ENCODE assay signal across 1 cellular context in the genomic region with DNA sequence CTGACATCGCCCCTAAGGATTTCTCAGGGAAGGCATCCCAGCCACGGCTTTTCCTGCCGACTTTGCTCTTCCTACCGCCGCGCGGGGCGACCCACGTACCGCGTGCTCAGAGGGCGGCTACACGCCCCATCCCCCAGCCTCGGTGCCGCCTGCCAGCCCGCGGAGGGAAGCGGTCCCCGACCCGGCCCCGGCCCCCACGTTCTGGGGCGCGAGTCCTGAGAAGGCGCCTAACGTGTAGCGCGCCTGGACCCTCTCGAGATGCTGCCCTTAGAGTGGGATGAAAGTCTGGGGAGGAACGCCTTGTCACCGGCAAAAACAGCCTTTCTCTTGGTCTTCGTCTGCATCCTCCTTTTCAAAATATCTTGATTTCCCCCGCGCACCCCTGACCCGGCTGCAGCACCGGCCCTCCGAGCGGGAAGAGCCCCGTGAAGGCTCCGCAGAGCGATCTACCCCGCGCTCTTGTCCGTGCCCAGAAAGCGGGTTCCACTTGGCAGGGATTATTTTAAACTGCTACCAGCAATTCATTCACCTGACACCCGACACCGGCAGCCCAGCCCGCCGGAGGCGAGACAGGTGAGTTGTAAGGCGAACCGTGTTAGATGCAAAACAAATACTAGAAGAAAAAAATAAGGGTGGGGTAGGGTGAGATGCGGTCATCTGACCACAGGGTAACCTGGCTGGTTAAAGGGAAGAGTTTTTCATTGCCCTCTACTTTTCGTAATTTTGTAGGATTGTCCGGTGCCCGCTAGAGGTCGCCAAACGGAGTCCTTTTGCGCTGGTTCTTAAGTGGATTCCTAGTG.
TF ChIP-seq lines count a peak whose summit lies in the region.

No MANE protein-coding gene starts in this region.

TF ChIP-seq in HepG2, 621 proteins besides CTCF, POLR2A, EP300 and RAD21 (continued from another document and continues in another):
- TF ChIP-seq, protein P1, sequence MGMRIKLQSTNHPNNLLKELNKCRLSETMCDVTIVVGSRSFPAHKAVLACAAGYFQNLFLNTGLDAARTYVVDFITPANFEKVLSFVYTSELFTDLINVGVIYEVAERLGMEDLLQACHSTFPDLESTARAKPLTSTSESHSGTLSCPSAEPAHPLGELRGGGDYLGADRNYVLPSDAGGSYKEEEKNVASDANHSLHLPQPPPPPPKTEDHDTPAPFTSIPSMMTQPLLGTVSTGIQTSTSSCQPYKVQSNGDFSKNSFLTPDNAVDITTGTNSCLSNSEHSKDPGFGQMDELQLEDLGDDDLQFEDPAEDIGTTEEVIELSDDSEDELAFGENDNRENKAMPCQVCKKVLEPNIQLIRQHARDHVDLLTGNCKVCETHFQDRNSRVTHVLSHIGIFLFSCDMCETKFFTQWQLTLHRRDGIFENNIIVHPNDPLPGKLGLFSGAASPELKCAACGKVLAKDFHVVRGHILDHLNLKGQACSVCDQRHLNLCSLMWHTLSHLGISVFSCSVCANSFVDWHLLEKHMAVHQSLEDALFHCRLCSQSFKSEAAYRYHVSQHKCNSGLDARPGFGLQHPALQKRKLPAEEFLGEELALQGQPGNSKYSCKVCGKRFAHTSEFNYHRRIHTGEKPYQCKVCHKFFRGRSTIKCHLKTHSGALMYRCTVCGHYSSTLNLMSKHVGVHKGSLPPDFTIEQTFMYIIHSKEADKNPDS (CRISPR knock-in tag; IDR thresholded peaks at IDR 0.05): peak; percentile 30; the same call in 1 of the 2 replicates
- no peak; the same call in 1 of the 2 replicates for TF ChIP-seq ZNF34 (CRISPR knock-in tag; IDR thresholded peaks at IDR 0.05; ENCODE audit: borderline replicate concordance)
- TF ChIP-seq MED13 (CRISPR knock-in tag; IDR thresholded peaks at IDR 0.05): no peak
- no peak for TF ChIP-seq ZFY (CRISPR knock-in tag; IDR thresholded peaks at IDR 0.05)
- TF ChIP-seq, protein P2, sequence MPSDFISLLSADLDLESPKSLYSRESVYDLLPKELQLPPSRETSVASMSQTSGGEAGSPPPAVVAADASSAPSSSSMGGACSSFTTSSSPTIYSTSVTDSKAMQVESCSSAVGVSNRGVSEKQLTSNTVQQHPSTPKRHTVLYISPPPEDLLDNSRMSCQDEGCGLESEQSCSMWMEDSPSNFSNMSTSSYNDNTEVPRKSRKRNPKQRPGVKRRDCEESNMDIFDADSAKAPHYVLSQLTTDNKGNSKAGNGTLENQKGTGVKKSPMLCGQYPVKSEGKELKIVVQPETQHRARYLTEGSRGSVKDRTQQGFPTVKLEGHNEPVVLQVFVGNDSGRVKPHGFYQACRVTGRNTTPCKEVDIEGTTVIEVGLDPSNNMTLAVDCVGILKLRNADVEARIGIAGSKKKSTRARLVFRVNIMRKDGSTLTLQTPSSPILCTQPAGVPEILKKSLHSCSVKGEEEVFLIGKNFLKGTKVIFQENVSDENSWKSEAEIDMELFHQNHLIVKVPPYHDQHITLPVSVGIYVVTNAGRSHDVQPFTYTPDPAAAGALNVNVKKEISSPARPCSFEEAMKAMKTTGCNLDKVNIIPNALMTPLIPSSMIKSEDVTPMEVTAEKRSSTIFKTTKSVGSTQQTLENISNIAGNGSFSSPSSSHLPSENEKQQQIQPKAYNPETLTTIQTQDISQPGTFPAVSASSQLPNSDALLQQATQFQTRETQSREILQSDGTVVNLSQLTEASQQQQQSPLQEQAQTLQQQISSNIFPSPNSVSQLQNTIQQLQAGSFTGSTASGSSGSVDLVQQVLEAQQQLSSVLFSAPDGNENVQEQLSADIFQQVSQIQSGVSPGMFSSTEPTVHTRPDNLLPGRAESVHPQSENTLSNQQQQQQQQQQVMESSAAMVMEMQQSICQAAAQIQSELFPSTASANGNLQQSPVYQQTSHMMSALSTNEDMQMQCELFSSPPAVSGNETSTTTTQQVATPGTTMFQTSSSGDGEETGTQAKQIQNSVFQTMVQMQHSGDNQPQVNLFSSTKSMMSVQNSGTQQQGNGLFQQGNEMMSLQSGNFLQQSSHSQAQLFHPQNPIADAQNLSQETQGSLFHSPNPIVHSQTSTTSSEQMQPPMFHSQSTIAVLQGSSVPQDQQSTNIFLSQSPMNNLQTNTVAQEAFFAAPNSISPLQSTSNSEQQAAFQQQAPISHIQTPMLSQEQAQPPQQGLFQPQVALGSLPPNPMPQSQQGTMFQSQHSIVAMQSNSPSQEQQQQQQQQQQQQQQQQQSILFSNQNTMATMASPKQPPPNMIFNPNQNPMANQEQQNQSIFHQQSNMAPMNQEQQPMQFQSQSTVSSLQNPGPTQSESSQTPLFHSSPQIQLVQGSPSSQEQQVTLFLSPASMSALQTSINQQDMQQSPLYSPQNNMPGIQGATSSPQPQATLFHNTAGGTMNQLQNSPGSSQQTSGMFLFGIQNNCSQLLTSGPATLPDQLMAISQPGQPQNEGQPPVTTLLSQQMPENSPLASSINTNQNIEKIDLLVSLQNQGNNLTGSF (CRISPR knock-in tag; IDR thresholded peaks at IDR 0.05): 0 out of 2 replicates have a peak, but pooled peaks have one; percentile 14
- TF ChIP-seq, protein P3, sequence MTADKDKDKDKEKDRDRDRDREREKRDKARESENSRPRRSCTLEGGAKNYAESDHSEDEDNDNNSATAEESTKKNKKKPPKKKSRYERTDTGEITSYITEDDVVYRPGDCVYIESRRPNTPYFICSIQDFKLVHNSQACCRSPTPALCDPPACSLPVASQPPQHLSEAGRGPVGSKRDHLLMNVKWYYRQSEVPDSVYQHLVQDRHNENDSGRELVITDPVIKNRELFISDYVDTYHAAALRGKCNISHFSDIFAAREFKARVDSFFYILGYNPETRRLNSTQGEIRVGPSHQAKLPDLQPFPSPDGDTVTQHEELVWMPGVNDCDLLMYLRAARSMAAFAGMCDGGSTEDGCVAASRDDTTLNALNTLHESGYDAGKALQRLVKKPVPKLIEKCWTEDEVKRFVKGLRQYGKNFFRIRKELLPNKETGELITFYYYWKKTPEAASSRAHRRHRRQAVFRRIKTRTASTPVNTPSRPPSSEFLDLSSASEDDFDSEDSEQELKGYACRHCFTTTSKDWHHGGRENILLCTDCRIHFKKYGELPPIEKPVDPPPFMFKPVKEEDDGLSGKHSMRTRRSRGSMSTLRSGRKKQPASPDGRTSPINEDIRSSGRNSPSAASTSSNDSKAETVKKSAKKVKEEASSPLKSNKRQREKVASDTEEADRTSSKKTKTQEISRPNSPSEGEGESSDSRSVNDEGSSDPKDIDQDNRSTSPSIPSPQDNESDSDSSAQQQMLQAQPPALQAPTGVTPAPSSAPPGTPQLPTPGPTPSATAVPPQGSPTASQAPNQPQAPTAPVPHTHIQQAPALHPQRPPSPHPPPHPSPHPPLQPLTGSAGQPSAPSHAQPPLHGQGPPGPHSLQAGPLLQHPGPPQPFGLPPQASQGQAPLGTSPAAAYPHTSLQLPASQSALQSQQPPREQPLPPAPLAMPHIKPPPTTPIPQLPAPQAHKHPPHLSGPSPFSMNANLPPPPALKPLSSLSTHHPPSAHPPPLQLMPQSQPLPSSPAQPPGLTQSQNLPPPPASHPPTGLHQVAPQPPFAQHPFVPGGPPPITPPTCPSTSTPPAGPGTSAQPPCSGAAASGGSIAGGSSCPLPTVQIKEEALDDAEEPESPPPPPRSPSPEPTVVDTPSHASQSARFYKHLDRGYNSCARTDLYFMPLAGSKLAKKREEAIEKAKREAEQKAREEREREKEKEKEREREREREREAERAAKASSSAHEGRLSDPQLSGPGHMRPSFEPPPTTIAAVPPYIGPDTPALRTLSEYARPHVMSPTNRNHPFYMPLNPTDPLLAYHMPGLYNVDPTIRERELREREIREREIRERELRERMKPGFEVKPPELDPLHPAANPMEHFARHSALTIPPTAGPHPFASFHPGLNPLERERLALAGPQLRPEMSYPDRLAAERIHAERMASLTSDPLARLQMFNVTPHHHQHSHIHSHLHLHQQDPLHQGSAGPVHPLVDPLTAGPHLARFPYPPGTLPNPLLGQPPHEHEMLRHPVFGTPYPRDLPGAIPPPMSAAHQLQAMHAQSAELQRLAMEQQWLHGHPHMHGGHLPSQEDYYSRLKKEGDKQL (CRISPR knock-in tag; IDR thresholded peaks at IDR 0.05; ENCODE audit: low read depth): no peak
- 0 out of 2 replicates have a peak, but pooled peaks have one; percentile 1 for TF ChIP-seq AKAP8 (CRISPR knock-in tag; IDR thresholded peaks at IDR 0.05)
- TF ChIP-seq CBX2 (IDR thresholded peaks at IDR 0.05; ENCODE audit: low read depth, low read length): no peak
- TF ChIP-seq CBX2 (CRISPR knock-in tag; IDR thresholded peaks at IDR 0.05; ENCODE audit: low read depth): no peak
- TF ChIP-seq, protein P4, sequence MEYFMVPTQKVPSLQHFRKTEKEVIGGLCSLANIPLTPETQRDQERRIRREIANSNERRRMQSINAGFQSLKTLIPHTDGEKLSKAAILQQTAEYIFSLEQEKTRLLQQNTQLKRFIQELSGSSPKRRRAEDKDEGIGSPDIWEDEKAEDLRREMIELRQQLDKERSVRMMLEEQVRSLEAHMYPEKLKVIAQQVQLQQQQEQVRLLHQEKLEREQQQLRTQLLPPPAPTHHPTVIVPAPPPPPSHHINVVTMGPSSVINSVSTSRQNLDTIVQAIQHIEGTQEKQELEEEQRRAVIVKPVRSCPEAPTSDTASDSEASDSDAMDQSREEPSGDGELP (IDR thresholded peaks at IDR 0.05; ENCODE audit: borderline replicate concordance, low read depth): peak; percentile 20; the same call in 1 of the 2 replicates
- TF ChIP-seq, protein P5, sequence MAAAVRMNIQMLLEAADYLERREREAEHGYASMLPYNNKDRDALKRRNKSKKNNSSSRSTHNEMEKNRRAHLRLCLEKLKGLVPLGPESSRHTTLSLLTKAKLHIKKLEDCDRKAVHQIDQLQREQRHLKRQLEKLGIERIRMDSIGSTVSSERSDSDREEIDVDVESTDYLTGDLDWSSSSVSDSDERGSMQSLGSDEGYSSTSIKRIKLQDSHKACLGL (CRISPR knock-in tag; IDR thresholded peaks at IDR 0.05): peak; percentile 86
- TF ChIP-seq ZSCAN30 (CRISPR knock-in tag; IDR thresholded peaks at IDR 0.05): no peak
- TF ChIP-seq ZNF510 (CRISPR knock-in tag; IDR thresholded peaks at IDR 0.05; ENCODE audit: low read depth): no peak
- TF ChIP-seq CEBPB (IDR thresholded peaks at IDR 0.05; ENCODE audit: borderline replicate concordance, low read depth, low read length): no peak
- no peak; the same call in 1 of the 2 replicates for TF ChIP-seq NFE2L1 (CRISPR knock-in tag; IDR thresholded peaks at IDR 0.05; ENCODE audit: borderline replicate concordance)
- TF ChIP-seq GLI4 (CRISPR knock-in tag; IDR thresholded peaks at IDR 0.05; ENCODE audit: borderline replicate concordance): peak; percentile 84; the same call in 1 of the 2 replicates
- peak; percentile 52; the same call in 1 of the 2 replicates for TF ChIP-seq PAX8 (CRISPR knock-in tag; IDR thresholded peaks at IDR 0.05; ENCODE audit: borderline replicate concordance)
- TF ChIP-seq ZNF24 (IDR thresholded peaks at IDR 0.05): no peak
- TF ChIP-seq SALL2 (CRISPR knock-in tag; IDR thresholded peaks at IDR 0.05): no peak; the same call in 1 of the 2 replicates
- TF ChIP-seq TBP (CRISPR knock-in tag; IDR thresholded peaks at IDR 0.05): no peak
- TF ChIP-seq SMARCC2 (IDR thresholded peaks at IDR 0.05): no peak
- no peak for TF ChIP-seq NPAS2 (CRISPR knock-in tag; IDR thresholded peaks at IDR 0.05; ENCODE audit: borderline replicate concordance)
- no peak for TF ChIP-seq FOXM1 (CRISPR knock-in tag; IDR thresholded peaks at IDR 0.05)
- 0 out of 2 replicates have a peak, but pooled peaks have one; percentile 27 for TF ChIP-seq HES4 (CRISPR knock-in tag; IDR thresholded peaks at IDR 0.05; ENCODE audit: borderline replicate concordance)
- TF ChIP-seq FOXJ3 (CRISPR knock-in tag; IDR thresholded peaks at IDR 0.05; ENCODE audit: borderline replicate concordance): peak; percentile 32; the same call in 1 of the 2 replicates
- TF ChIP-seq SIX1 (CRISPR knock-in tag; IDR thresholded peaks at IDR 0.05; ENCODE audit: borderline replicate concordance): peak; percentile 64; the same call in 1 of the 2 replicates
- TF ChIP-seq, protein P6, sequence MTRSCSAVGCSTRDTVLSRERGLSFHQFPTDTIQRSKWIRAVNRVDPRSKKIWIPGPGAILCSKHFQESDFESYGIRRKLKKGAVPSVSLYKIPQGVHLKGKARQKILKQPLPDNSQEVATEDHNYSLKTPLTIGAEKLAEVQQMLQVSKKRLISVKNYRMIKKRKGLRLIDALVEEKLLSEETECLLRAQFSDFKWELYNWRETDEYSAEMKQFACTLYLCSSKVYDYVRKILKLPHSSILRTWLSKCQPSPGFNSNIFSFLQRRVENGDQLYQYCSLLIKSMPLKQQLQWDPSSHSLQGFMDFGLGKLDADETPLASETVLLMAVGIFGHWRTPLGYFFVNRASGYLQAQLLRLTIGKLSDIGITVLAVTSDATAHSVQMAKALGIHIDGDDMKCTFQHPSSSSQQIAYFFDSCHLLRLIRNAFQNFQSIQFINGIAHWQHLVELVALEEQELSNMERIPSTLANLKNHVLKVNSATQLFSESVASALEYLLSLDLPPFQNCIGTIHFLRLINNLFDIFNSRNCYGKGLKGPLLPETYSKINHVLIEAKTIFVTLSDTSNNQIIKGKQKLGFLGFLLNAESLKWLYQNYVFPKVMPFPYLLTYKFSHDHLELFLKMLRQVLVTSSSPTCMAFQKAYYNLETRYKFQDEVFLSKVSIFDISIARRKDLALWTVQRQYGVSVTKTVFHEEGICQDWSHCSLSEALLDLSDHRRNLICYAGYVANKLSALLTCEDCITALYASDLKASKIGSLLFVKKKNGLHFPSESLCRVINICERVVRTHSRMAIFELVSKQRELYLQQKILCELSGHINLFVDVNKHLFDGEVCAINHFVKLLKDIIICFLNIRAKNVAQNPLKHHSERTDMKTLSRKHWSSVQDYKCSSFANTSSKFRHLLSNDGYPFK (CRISPR knock-in tag; IDR thresholded peaks at IDR 0.05; ENCODE audit: borderline replicate concordance): peak; percentile 86
- TF ChIP-seq SP4 (CRISPR knock-in tag; IDR thresholded peaks at IDR 0.05): no peak
- TF ChIP-seq JUND (CRISPR knock-in tag; IDR thresholded peaks at IDR 0.05): no peak
- no peak for TF ChIP-seq ZKSCAN5 (CRISPR knock-in tag; IDR thresholded peaks at IDR 0.05)
- TF ChIP-seq ZFP41 (CRISPR knock-in tag; IDR thresholded peaks at IDR 0.05; ENCODE audit: borderline replicate concordance): no peak
- TF ChIP-seq MTF1 (CRISPR knock-in tag; IDR thresholded peaks at IDR 0.05): no peak
- TF ChIP-seq EZH2 (conservative IDR thresholded peaks at IDR 0.05; ENCODE audit: low read depth, low read length): no peak
- TF ChIP-seq, protein P7, sequence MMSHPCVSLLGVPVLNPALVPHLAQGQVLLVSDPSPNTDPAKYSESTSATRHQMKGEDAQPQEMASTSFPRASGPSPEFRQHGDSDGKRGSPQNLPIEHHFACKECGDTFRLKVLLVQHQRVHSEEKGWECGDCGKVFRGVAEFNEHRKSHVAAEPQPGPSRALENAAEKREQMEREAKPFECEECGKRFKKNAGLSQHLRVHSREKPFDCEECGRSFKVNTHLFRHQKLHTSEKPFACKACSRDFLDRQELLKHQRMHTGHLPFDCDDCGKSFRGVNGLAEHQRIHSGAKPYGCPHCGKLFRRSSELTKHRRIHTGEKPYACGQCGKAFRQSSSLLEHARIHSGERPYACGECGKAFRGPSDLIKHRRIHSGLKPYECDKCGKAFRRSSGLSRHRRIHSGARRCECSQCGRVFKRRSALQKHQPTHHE (CRISPR knock-in tag; IDR thresholded peaks at IDR 0.05; ENCODE audit: borderline replicate concordance): no peak
